9 cellular contexts compared by ENCODE assay signal in the genomic region with DNA sequence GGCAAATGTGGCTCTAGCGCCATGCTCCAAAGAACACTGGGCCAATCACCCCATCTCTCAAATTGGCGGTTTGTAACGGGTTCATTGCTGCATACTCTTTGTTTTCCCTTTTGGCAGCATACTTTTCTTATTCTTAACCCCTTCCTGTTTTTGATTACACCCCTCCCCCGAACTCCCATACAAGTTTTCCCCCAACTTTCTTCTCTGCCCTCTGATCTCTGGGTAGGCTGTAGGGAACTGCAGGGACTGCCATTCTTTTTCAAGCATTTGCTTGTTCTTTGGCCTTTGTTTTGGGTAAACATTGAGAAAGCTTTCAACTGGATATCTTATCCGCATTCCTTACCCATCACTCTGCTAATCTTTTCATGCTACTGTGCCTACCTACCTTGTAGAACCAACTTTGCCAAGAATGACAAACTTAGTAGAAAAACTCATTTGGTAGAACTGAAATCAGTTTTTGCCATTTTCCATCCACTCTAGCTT. TPM values are rescaled to one million over a fixed set of nuclear protein-coding genes. Genes with fewer than 3 reads are reported as not detected.
DNase-seq lines count a peak whose midpoint lies in the region; ATAC-seq, FAIRE-seq and TF ChIP-seq lines count a peak whose summit lies in the region.
"Had no signal": no experiment of that assay in that cellular context is flagged by ENCODE, and none has a peak within 500 bp of the region (broad histone marks: within the 10 kb centered on the region; RNA-seq: fewer than 3 reads in every experiment).

No MANE protein-coding gene starts in this region.

- no peak overlapping the region for H2BK120ac ChIP-seq in mesendoderm (ENCODE audit: low read depth, low read length)

- no peak overlapping the region for H3K18ac ChIP-seq in mesendoderm (ENCODE audit: low read length)

- no peak overlapping the region for H4K5ac ChIP-seq in mesendoderm (ENCODE audit: low read length)

- no peak for FAIRE-seq in astrocyte (lab: Jason Lieb, UNC)

- no peak overlapping the region for H3K23ac ChIP-seq in mesendoderm (ENCODE audit: low read length)

- no CpG with 5 or more reads among the region's 5 CpGs for WGBS in mesendoderm (ENCODE audit: extremely low coverage, insufficient coverage, low lambda C conversion rate)
- WGBS in tibial nerve, 2 donors: 54 to 58% methylated on average over 5 of the region's 5 CpGs

- H3K36me3 Mint-ChIP-seq in activated naive CD4-positive, alpha-beta T cell treated with anti-CD3 and anti-CD28 coated beads, Interleukin-2, amount 50 U/mL, for 24 hours: peaks cover 4% of the 10 kb centered on the region
- peaks cover 3% of the 10 kb centered on the region for H3K36me3 Mint-ChIP-seq in astrocyte (ENCODE audit: low read depth, unreplicated experiment)

- H3K27ac ChIP-seq in astrocyte (ENCODE audit: low read depth, low read length) (no peak overlapping the region), mesendoderm (ENCODE audit: low read depth, low read length) (no peak overlapping the region), tibial nerve (no peak overlapping the region), vagina (no peak overlapping the region)

- DNase-seq in activated naive CD4-positive, alpha-beta T cell (lab: John Stamatoyannopoulos, UW): no peak
- no peak for DNase-seq in astrocyte (ENCODE audit: low read depth)
- DNase-seq in mesendoderm: peak; percentile 8
- no peak for DNase-seq in tibial nerve (ENCODE audit: low spot score in 2 of 2)
- no peak for DNase-seq in vagina (ENCODE audit: extremely low spot score in 2 of 2)
- no peak for DNase-seq in NCI-H82 treated with DMSO at 0.1 percent for 48 hours (lab: John Stamatoyannopoulos, UW; ENCODE audit: unreplicated experiment)
- DNase-seq: NCI-H1436 had no signal

- no peak overlapping the region for H2AFZ ChIP-seq in astrocyte (ENCODE audit: low read depth, low read length)

- H2AK5ac ChIP-seq in mesendoderm (ENCODE audit: low read length): no peak overlapping the region

- H3K4me3 ChIP-seq in astrocyte (ENCODE audit: insufficient read depth, low read depth, low read length) (no peak overlapping the region), mesendoderm (ENCODE audit: low read length) (no peak overlapping the region), tibial nerve (peak overlapping the region; percentile 71 to 78 (median 74)), vagina (peak overlapping the region in 1 of 2 donors; percentile 85)

- no peaks in the 10 kb centered on the region for H3K36me3 ChIP-seq in astrocyte (ENCODE audit: insufficient read depth, low read length)
- no peaks in the 10 kb centered on the region for H3K36me3 ChIP-seq in mesendoderm (ENCODE audit: control insufficient read depth, insufficient read depth, low read length)
- no peaks in the 10 kb centered on the region for H3K36me3 ChIP-seq in tibial nerve
- H3K36me3 ChIP-seq in vagina: no peaks in the 10 kb centered on the region

- intact Hi-C loops in vagina (cut with DNase I): loop anchor here (10.0 kb wide), 1 partner anchor 193 kb away; the partner anchor contains the start of gene KPNA4

- H3K56ac ChIP-seq in mesendoderm (ENCODE audit: low read length): peak overlapping the region; percentile 47

- H3K4me3 Mint-ChIP-seq in activated naive CD4-positive, alpha-beta T cell treated with anti-CD3 and anti-CD28 coated beads, Interleukin-2, amount 50 U/mL, for 24 hours: peak overlapping the region; percentile 55
- peak overlapping the region; percentile 86 for H3K4me3 Mint-ChIP-seq in astrocyte (ENCODE audit: unreplicated experiment)

- H3K79me1 ChIP-seq in mesendoderm (ENCODE audit: low read length): no peaks in the 10 kb centered on the region

- no peaks in the 10 kb centered on the region for H3K79me2 ChIP-seq in astrocyte (ENCODE audit: insufficient read depth, low read length)
- H3K79me2 ChIP-seq in mesendoderm (ENCODE audit: control insufficient read depth, insufficient read depth, low read length): no peaks in the 10 kb centered on the region

- no peak overlapping the region for H3K9ac ChIP-seq in astrocyte (ENCODE audit: low read length)
- H3K9ac ChIP-seq in mesendoderm (ENCODE audit: low read length): no peak overlapping the region

- H3K27ac Mint-ChIP-seq in activated naive CD4-positive, alpha-beta T cell treated with anti-CD3 and anti-CD28 coated beads, Interleukin-2, amount 50 U/mL, for 24 hours: no peak overlapping the region
- no peak overlapping the region for H3K27ac Mint-ChIP-seq in astrocyte (ENCODE audit: unreplicated experiment)

- TF ChIP-seq CTCF in astrocyte (IDR thresholded peaks at IDR 0.05; ENCODE audit: insufficient read depth, low read depth, low read length): no peak
- TF ChIP-seq CTCF in tibial nerve (IDR thresholded peaks at IDR 0.05): no peak
- TF ChIP-seq CTCF in vagina (IDR thresholded peaks at IDR 0.05): no peak

- no peak overlapping the region for H2BK5ac ChIP-seq in mesendoderm (ENCODE audit: low read length)

- H3K4me2 ChIP-seq in astrocyte (ENCODE audit: low read length) (peak overlapping the region; percentile 99), mesendoderm (ENCODE audit: low read length) (peak overlapping the region; percentile 53)

- TF ChIP-seq POLR2A in tibial nerve (IDR thresholded peaks at IDR 0.05): no peak
- no peak for TF ChIP-seq POLR2A in vagina (IDR thresholded peaks at IDR 0.05)

- no peak for TF ChIP-seq EP300 in tibial nerve (IDR thresholded peaks at IDR 0.05)

- no peak overlapping the region for H3K4ac ChIP-seq in mesendoderm (ENCODE audit: low read depth, low read length)

- no peak for ATAC-seq in HG03460 (IDR thresholded peaks at IDR 0.05; ENCODE audit: unreplicated experiment)

- H3K9me3 ChIP-seq in astrocyte (ENCODE audit: insufficient read depth, low read depth, low read length): no peaks in the 10 kb centered on the region
- H3K9me3 ChIP-seq in tibial nerve: no peaks in the 10 kb centered on the region
- no peaks in the 10 kb centered on the region for H3K9me3 ChIP-seq in vagina

- H3K27me3 ChIP-seq in astrocyte (ENCODE audit: insufficient read depth, low read length) (peaks cover 14% of the 10 kb centered on the region), mesendoderm (ENCODE audit: insufficient read depth, low read length, poor library complexity) (peaks cover 2% of the 10 kb centered on the region), tibial nerve (no peaks in the 10 kb centered on the region), vagina (no peaks in the 10 kb centered on the region)

- no peak overlapping the region for H4K8ac ChIP-seq in mesendoderm (ENCODE audit: low read depth, low read length)

- H4K20me1 ChIP-seq in astrocyte (ENCODE audit: insufficient read depth, low read length): no peaks in the 10 kb centered on the region

- H2BK15ac ChIP-seq in mesendoderm (replicated peaks; ENCODE audit: low read depth): no peak overlapping the region

- H3K27me3 Mint-ChIP-seq in activated naive CD4-positive, alpha-beta T cell treated with anti-CD3 and anti-CD28 coated beads, Interleukin-2, amount 50 U/mL, for 24 hours: peaks cover 7% of the 10 kb centered on the region
- peaks cover 28% of the 10 kb centered on the region for H3K27me3 Mint-ChIP-seq in astrocyte (ENCODE audit: low read depth, unreplicated experiment)

- H3K9me3 Mint-ChIP-seq in activated naive CD4-positive, alpha-beta T cell treated with anti-CD3 and anti-CD28 coated beads, Interleukin-2, amount 50 U/mL, for 24 hours: no peaks in the 10 kb centered on the region
- H3K9me3 Mint-ChIP-seq in astrocyte (ENCODE audit: unreplicated experiment): peaks cover 2% of the 10 kb centered on the region

- peaks cover 30% of the 10 kb centered on the region for H3K4me1 Mint-ChIP-seq in activated naive CD4-positive, alpha-beta T cell treated with anti-CD3 and anti-CD28 coated beads, Interleukin-2, amount 50 U/mL, for 24 hours
- peaks cover 8% of the 10 kb centered on the region for H3K4me1 Mint-ChIP-seq in astrocyte (ENCODE audit: low read depth, unreplicated experiment)

- H3K4me1 ChIP-seq in astrocyte (ENCODE audit: insufficient read depth, low read length) (peaks cover 13% of the 10 kb centered on the region), mesendoderm (ENCODE audit: control insufficient read depth, low read depth, low read length) (peaks cover 4% of the 10 kb centered on the region), tibial nerve (peaks cover 0 to 32% (median 17%) of the 10 kb centered on the region in 4 donors), vagina (peaks cover 34% of the 10 kb centered on the region)

RNA-seq across cellular contexts. Expression of gene PPM1L, which starts 1.6 kb away (rescaled TPM):
- total RNA-seq in astrocyte (5.5 and 6.3 TPM in 2 replicates), tibial nerve (10 to 100 TPM; 13.2 to 41.0 (median 24.3) TPM), vagina (14.2 TPM)
- polyA plus RNA-seq in mesendoderm (2013, experiment 1 of 2): 2.0 TPM
- 2.3 TPM for polyA plus RNA-seq in mesendoderm (2013, experiment 2 of 2)

Comparison
In these comparisons a context has a peak if more than half of its experiments do, and no peak if none do; other contexts are left out.
1. H3K4me3 ChIP-seq: peak in tibial nerve (4 of 4); none in astrocyte (single experiment) and mesendoderm (single experiment).